24 cellular contexts compared by ENCODE assay signal in the genomic region with DNA sequence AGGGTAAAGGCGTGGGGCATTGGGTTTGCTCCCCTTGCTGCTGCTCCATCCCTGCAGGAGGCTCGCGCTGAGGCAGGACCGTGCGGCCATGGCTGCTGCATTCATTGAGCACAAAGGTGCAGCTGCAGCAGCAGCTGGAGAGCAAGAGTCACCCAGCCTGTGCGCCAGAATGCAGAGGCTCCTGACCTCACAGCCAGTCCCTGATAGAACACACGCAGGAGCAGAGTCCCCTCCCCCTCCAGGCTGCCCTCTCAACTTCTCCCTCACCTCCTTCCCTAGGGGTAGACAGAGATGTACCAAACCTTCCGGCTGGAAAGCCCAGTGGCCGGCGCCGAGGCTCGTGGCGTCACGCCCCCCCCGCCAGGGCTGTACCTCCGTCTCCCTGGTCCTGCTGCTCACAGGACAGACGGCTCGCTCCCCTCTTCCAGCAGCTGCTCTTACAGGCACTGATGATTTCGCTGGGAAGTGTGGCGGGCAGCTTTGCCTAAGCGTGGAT. TPM values are rescaled to one million over a fixed set of nuclear protein-coding genes. Genes with fewer than 3 reads are reported as not detected.
A peak's percentile ranks its signal among the peaks of the same experiment; 100 is the strongest.
DNase-seq lines count a peak whose midpoint lies in the region; ATAC-seq, FAIRE-seq and TF ChIP-seq lines count a peak whose summit lies in the region.
"Had no signal": no experiment of that assay in that cellular context is flagged by ENCODE, and none has a peak within 500 bp of the region (broad histone marks: within the 10 kb centered on the region; RNA-seq: fewer than 3 reads in every experiment).

No MANE protein-coding gene starts in this region.

- H3K4me1 ChIP-seq in HepG2 (ENCODE audit: insufficient read depth, low read length) (peaks cover 14% of the 10 kb centered on the region), right lobe of liver (peaks cover 0 to 7% (median 0%) of the 10 kb centered on the region in 4 donors), RWPE2 (ENCODE audit: insufficient read depth, poor library complexity, severe bottlenecking) (no peaks in the 10 kb centered on the region)
- no peaks in the 10 kb centered on the region for H3K4me1 ChIP-seq in effector memory CD4-positive, alpha-beta T cell (ENCODE audit: control insufficient read depth, insufficient read depth, low read length, poor library complexity, severe bottlenecking)
- H3K4me1 ChIP-seq: A549, BE2C had no signal

- H3K27ac ChIP-seq in HepG2 (ENCODE audit: extremely low read length, insufficient read depth, low read length) (no peak overlapping the region), right lobe of liver (no peak overlapping the region), RWPE2 (ENCODE audit: poor library complexity, severe bottlenecking) (no peak overlapping the region)
- no peak overlapping the region for H3K27ac ChIP-seq in effector memory CD4-positive, alpha-beta T cell (ENCODE audit: insufficient read depth, low read length, poor library complexity, severe bottlenecking)
- H3K27ac ChIP-seq: A549, GM23248 had no signal

- H3K36me3 ChIP-seq in HepG2 (replicated peaks in 1 of 2; ENCODE audit: control insufficient read depth in 1 of 2, insufficient read depth in 2 of 2, low read length in 2 of 2) (peaks cover 22 to 54% of the 10 kb centered on the region in 2 experiments), right lobe of liver (peaks cover 0 to 2% (median 0%) of the 10 kb centered on the region in 4 donors), RWPE2 (ENCODE audit: low read depth) (peaks cover 63% of the 10 kb centered on the region)
- H3K36me3 ChIP-seq in effector memory CD4-positive, alpha-beta T cell (ENCODE audit: control insufficient read depth, insufficient read depth, low read length), result peaks cover 9% of the 10 kb centered on the region

- H4K20me1 ChIP-seq in HepG2 (ENCODE audit: insufficient read depth, low read length), result no peaks in the 10 kb centered on the region

- TF ChIP-seq CTCF in HepG2 (CRISPR knock-in tag; IDR thresholded peaks at IDR 0.05) (no peak), right lobe of liver (IDR thresholded peaks at IDR 0.05) (no peak), RWPE2 (IDR thresholded peaks at IDR 0.05; ENCODE audit: poor library complexity, severe bottlenecking) (no peak)

- CTCF ChIA-PET in HepG2 (lab: Yijun Ruan, JAX; ENCODE audit: low intra/inter-chr PET ratio, low total read pairs), result no interaction called here

- 98% methylated on average over 20 of the region's 21 CpGs for WGBS in HepG2 (ENCODE audit: low lambda C conversion rate)
- WGBS in right lobe of liver (ENCODE audit: insufficient coverage, low coverage, low lambda C conversion rate, missing lambda C conversion rate), result 92% methylated on average over 8 of the region's 21 CpGs

- no peak for TF ChIP-seq RAD21 in HepG2 (CRISPR knock-in tag; IDR thresholded peaks at IDR 0.05)

- no peak overlapping the region for H2AFZ ChIP-seq in HepG2 (ENCODE audit: low read length)
- H2AFZ ChIP-seq: GM23248 had no signal

- H3K9me3 ChIP-seq in HepG2 (ENCODE audit: low read length) (no peaks in the 10 kb centered on the region), right lobe of liver (no peaks in the 10 kb centered on the region), RWPE2 (ENCODE audit: severe bottlenecking) (no peaks in the 10 kb centered on the region)
- no peaks in the 10 kb centered on the region for H3K9me3 ChIP-seq in effector memory CD4-positive, alpha-beta T cell (ENCODE audit: control insufficient read depth, low read length)
- H3K9me3 ChIP-seq: BE2C had no signal

- no peak overlapping the region for H3K4me3 ChIP-seq in HepG2 (replicated peaks in 1 of 3; ENCODE audit: insufficient read depth in 1 of 3, low read depth in 2 of 3, low read length in 3 of 3)
- no peak overlapping the region for H3K4me3 ChIP-seq in right lobe of liver
- H3K4me3 ChIP-seq in RWPE2 (ENCODE audit: severe bottlenecking), result no peak overlapping the region
- no peak overlapping the region for H3K4me3 ChIP-seq in effector memory CD4-positive, alpha-beta T cell (ENCODE audit: insufficient read depth, low read depth, low read length, poor library complexity, severe bottlenecking)
- H3K4me3 ChIP-seq: A549, GM23248 had no signal

- no peaks in the 10 kb centered on the region for H3K79me2 ChIP-seq in HepG2 (ENCODE audit: insufficient read depth, low read length)

- DNase-seq in HepG2 (ENCODE audit: low spot score) (no peak), right lobe of liver (no peak), RWPE2 (ENCODE audit: low spot score) (peak; percentile 57), posterior vena cava (ENCODE audit: low spot score) (peak; percentile 78)
- DNase-seq in effector memory CD4-positive, alpha-beta T cell, result no peak
- DNase-seq: 8988T; ACHN; AML-193; BE2C; C1 segment of cervical spinal cord; Calu3; CD4-positive, alpha-beta memory T cell; COR-L47; DMS53; DMS79 treated with DMSO at 0.1 percent for 48 hours; GM23248; H7; HCEC 1CT had no signal

- no peak for FAIRE-seq in HepG2 (lab: Jason Lieb, UNC)
- FAIRE-seq: A549, G401.6, GM12892, GM19239, H1 had no signal

- BruUV-seq in HepG2 (replicated peaks; lab: Mats Ljungman, UMichigan), result no TSS peak

- H3K9ac ChIP-seq in HepG2 (ENCODE audit: insufficient read depth, low read depth, low read length), result no peak overlapping the region
- H3K9ac ChIP-seq: GM23248 had no signal

- ATAC-seq in HepG2 (no peak), right lobe of liver (no peak), RWPE2 (ENCODE audit: low read depth) (no peak), HG02885 (IDR thresholded peaks at IDR 0.05; ENCODE audit: poor library complexity, unreplicated experiment) (no peak)
- ATAC-seq: A549 had no signal

- in situ Hi-C loops in HepG2 (cut with HindIII; ENCODE audit: extremely low pct_ligation_motif_present, low pct_unique_long_range_greater_than_20kb), result no loop called here

- intact Hi-C loops in HepG2 (cut with micrococcal nuclease; ENCODE audit: unreplicated experiment), result no loop called here
- intact Hi-C loops in right lobe of liver (cut with DNase I), result no loop called here
- intact Hi-C loops in posterior vena cava (cut with DNase I), result no loop called here

- TF ChIP-seq EP300 in HepG2 (IDR thresholded peaks at IDR 0.05; ENCODE audit: low read depth in 2 of 2, low read length in 2 of 2) (no peak), HepG2 (CRISPR knock-in tag; IDR thresholded peaks at IDR 0.05; ENCODE audit: borderline replicate concordance) (no peak)

- POLR2A ChIA-PET in HepG2 (lab: Yijun Ruan, JAX), result no interaction called here

- H3K27me3 ChIP-seq in HepG2 (ENCODE audit: control insufficient read depth in 1 of 2, insufficient read depth in 2 of 2, low read length in 2 of 2) (no peaks in the 10 kb centered on the region), right lobe of liver (no peaks in the 10 kb centered on the region), RWPE2 (ENCODE audit: insufficient read depth, poor library complexity, severe bottlenecking) (no peaks in the 10 kb centered on the region)
- no peaks in the 10 kb centered on the region for H3K27me3 ChIP-seq in effector memory CD4-positive, alpha-beta T cell (replicated peaks; ENCODE audit: control insufficient read depth, insufficient read depth, low read length, poor library complexity, severe bottlenecking)
- H3K27me3 ChIP-seq: BE2C had no signal

- no peak overlapping the region for H3K4me2 ChIP-seq in HepG2 (ENCODE audit: low read depth, low read length)
- H3K4me2 ChIP-seq: A549 had no signal

- no peak for TF ChIP-seq POLR2A in HepG2 (IDR thresholded peaks at IDR 0.05; ENCODE audit: insufficient read depth in 1 of 2, low read depth in 2 of 2, low read length in 2 of 2)
- TF ChIP-seq POLR2A in right lobe of liver (IDR thresholded peaks at IDR 0.05), result no peak

TF ChIP-seq in HepG2, 621 proteins besides CTCF, POLR2A, EP300 and RAD21:
- TF ChIP-seq AGO2 (optimal IDR thresholded peaks at IDR 0.05; ENCODE audit: low read depth, low read length) (peak; percentile 56), KAT7 (CRISPR knock-in tag; IDR thresholded peaks at IDR 0.05; ENCODE audit: borderline replicate concordance) (no peak)

RNA-seq across cellular contexts. Expression of gene PGPEP1L, which starts 47.0 kb away (rescaled TPM):
- not detected in 2 replicates for total RNA-seq in HepG2 (2016; rRNA removed; fragmentation: Illumina TruSeq; extraction: Trizol)
- total RNA-seq in HepG2 (2016; cell fraction: cytosol; rRNA removed; fragmentation: Illumina TruSeq; extraction: Trizol; ENCODE audit: low read depth), result not detected in 2 replicates
- total RNA-seq in HepG2 (2016; cell fraction: insoluble cytoplasmic fraction; rRNA removed; fragmentation: Illumina TruSeq; extraction: Trizol), result not detected in 2 replicates
- not detected in 2 replicates for total RNA-seq in HepG2 (2016; cell fraction: membrane; rRNA removed; fragmentation: Illumina TruSeq; extraction: Trizol)
- not detected in 2 replicates for total RNA-seq in HepG2 (2016; cell fraction: nucleus; rRNA removed; fragmentation: Illumina TruSeq; extraction: Trizol)
- not detected in 2 replicates for polyA plus RNA-seq in HepG2 (2011; rRNA removed)
- not detected in 2 replicates for polyA plus RNA-seq in HepG2 (2011; cell fraction: cytosol; rRNA removed)
- not detected in 2 replicates for polyA plus RNA-seq in HepG2 (2011; cell fraction: nucleus; rRNA removed)
- not detected in 2 replicates for polyA plus RNA-seq in HepG2 (2012)
- not detected in 2 replicates for polyA plus RNA-seq in HepG2 (2016; cell fraction: cytosol; fragmentation: Illumina TruSeq; extraction: Trizol; ENCODE audit: low read depth)
- polyA plus RNA-seq in HepG2 (2016; cell fraction: insoluble cytoplasmic fraction; fragmentation: Illumina TruSeq; extraction: Trizol; ENCODE audit: low read depth), result not detected in 2 replicates
- polyA plus RNA-seq in HepG2 (2016; cell fraction: membrane; fragmentation: Illumina TruSeq; extraction: Trizol; ENCODE audit: low read depth), result not detected in 2 replicates
- polyA plus RNA-seq in HepG2 (2016; cell fraction: nucleus; fragmentation: Illumina TruSeq; extraction: Trizol; ENCODE audit: insufficient read depth, low read depth), result not detected in 2 replicates
- polyA minus RNA-seq in HepG2 (2011; rRNA and poly(A)+ RNA removed; ENCODE audit: low replicate concordance), result 2.3 TPM in 1 of 2 replicates, not detected in the other
- polyA minus RNA-seq in HepG2 (2011; cell fraction: cytosol; rRNA and poly(A)+ RNA removed), result not detected in 2 replicates
- polyA minus RNA-seq in HepG2 (2011; cell fraction: nucleus; rRNA and poly(A)+ RNA removed), result not detected in 2 replicates
- total RNA-seq in right lobe of liver, result not detected
- 1 to 10 TPM in 1 of 2 donors, under 1 TPM in 1; 0.29 to 1.7 TPM for total RNA-seq in posterior vena cava
- total RNA-seq: Calu3; CD4-positive, alpha-beta memory T cell; GM23248; H7 had no signal
- polyA plus RNA-seq: A549; CD4-positive, alpha-beta memory T cell; GM23248 had no signal

Comparison
In these comparisons a context has a peak if more than half of its experiments do, and no peak if none do; other contexts are left out.
1. DNase-seq: peak in RWPE2 (single experiment) and posterior vena cava (single experiment); none in HepG2 (single experiment), right lobe of liver (0 of 3) and effector memory CD4-positive, alpha-beta T cell (0 of 3).